8 cellular contexts compared by ENCODE assay signal in the genomic region with DNA sequence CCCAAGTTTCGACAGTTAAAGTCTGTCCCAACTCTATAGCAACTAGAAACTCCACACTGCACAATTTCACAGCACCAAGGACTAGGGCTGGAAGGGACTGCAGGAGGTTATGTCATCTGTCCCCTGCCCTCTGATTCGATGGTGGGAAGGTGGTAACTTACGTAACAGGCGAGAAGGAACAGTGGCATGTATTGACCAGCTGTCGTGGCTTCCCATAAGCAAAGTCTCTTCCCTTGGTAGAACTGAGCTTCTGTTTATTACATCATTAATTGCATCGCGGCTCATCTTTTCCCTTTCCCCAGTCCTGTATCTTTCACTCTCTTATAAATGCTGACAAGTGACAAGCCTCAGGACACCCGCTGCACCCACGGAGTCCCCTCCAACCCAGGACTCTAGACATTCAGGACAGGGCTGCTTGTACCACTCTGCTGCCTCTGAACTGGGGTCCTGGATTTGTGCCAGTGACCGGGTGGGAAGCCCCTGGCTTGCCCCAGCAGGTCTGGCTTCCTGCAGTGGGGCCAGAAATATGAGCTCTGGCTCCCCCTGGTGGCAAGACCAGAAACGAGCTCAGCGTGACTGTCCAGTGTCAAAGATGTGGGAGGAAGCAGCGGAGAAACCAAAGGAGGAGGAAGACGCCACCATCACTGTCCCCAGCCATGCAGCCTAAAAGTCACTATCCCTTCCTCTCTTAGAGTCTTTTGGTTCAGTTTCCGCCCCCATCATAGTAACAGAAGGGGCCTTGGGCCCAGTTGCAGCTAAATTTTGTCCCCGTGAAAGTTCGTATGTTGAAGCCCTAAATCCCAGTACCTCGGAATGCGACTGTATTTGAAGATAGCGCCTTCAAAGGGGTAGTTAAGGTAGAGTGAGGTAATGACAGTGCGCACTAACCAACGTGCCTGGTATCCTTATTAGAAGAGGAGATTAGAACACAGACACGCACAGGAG.
DNase-seq lines count a peak whose midpoint lies in the region; ATAC-seq and TF ChIP-seq lines count a peak whose summit lies in the region.

No MANE protein-coding gene starts in this region.

- WGBS in trophoblast cell (ENCODE audit: extremely low coverage, insufficient coverage, insufficient read length) = no CpG with 5 or more reads among the region's 23 CpGs

- no peaks in the 10 kb centered on the region for H3F3A ChIP-seq in PC-3 (ENCODE audit: low read length, unreplicated experiment)

- no TSS peak for BruUV-seq in PC-3 (replicated peaks; lab: Mats Ljungman, UMichigan)

- no peak overlapping the region for H3K4ac ChIP-seq in trophoblast cell (ENCODE audit: low read depth, low read length)

- H3K4me2 ChIP-seq in PC-3 (ENCODE audit: low read length) = no peak overlapping the region
- H3K4me2 ChIP-seq in trophoblast cell (ENCODE audit: low read length) = no peak overlapping the region

- POLR2A ChIA-PET in PC-3 (lab: Charles Lee; ENCODE audit: unreplicated experiment) = no interaction called here

- TF ChIP-seq CTCF in PC-3 (conservative IDR thresholded peaks at IDR 0.05; ENCODE audit: low read depth, low read length) = peak; percentile 77

- no peaks in the 10 kb centered on the region for H3K9me3 ChIP-seq in PC-3 (ENCODE audit: low read length)
- no peaks in the 10 kb centered on the region for H3K9me3 ChIP-seq in trophoblast cell (ENCODE audit: insufficient read depth, low read depth, low read length)

- H2AK5ac ChIP-seq in trophoblast cell (ENCODE audit: low read length) = no peak overlapping the region

- H3K9ac ChIP-seq in PC-3 (ENCODE audit: low read length) (no peak overlapping the region), trophoblast cell (ENCODE audit: low read length) (no peak overlapping the region)

- H2BK5ac ChIP-seq in trophoblast cell (ENCODE audit: low read depth, low read length, poor library complexity) = no peak overlapping the region

- H3K79me2 ChIP-seq in PC-3 (ENCODE audit: low read length) = no peaks in the 10 kb centered on the region
- no peaks in the 10 kb centered on the region for H3K79me2 ChIP-seq in trophoblast cell (ENCODE audit: control insufficient read depth, insufficient read depth, low read length, poor library complexity)

- H3K23ac ChIP-seq in trophoblast cell (ENCODE audit: low read length) = no peak overlapping the region

- H3K36me3 ChIP-seq in PC-3 (ENCODE audit: low read depth, low read length) = no peaks in the 10 kb centered on the region
- no peaks in the 10 kb centered on the region for H3K36me3 ChIP-seq in trophoblast cell (ENCODE audit: control insufficient read depth in 1 of 2, insufficient read depth in 2 of 2, low read length in 2 of 2)

- H4K8ac ChIP-seq in trophoblast cell (ENCODE audit: low read depth, low read length) = no peak overlapping the region

- DNase-seq in COLO668 (lab: John Stamatoyannopoulos, UW; ENCODE audit: unreplicated experiment) = peak; percentile 31
- peak; percentile 14 for DNase-seq in HCEC 1CT
- peak; percentile 54 for DNase-seq in PC-3
- peak; percentile 19 to 22 for DNase-seq in activated T-helper 1 cell treated with anti-CD3 and anti-CD28 coated beads, Interleukin-2, amount 50 U/mL, for 16 hours (ENCODE audit: low read depth in 1 of 2, low spot score in 1 of 2)
- DNase-seq in foreskin melanocyte = peak; percentile 19
- DNase-seq in trophoblast cell = peak; percentile 17 to 76

- H3K27ac ChIP-seq in PC-3 (ENCODE audit: low read length) (no peak overlapping the region), trophoblast cell (ENCODE audit: low read depth, low read length) (no peak overlapping the region)

- no peak overlapping the region for H3K18ac ChIP-seq in trophoblast cell (ENCODE audit: low read length)

- H3K4me1 ChIP-seq in PC-3 (ENCODE audit: insufficient read depth, low read length) (no peaks in the 10 kb centered on the region), trophoblast cell (ENCODE audit: control insufficient read depth in 1 of 2, insufficient read depth in 2 of 2, low read length in 2 of 2) (no peaks in the 10 kb centered on the region)

- intact Hi-C loops in PC-3 (cut with micrococcal nuclease) = no loop called here

- H4K12ac ChIP-seq in trophoblast cell (ENCODE audit: low read depth, low read length) = no peak overlapping the region

- ATAC-seq in PC-3 (peak; percentile 40; the same call in 1 of the 2 replicates), GM21381 (IDR thresholded peaks at IDR 0.05; ENCODE audit: unreplicated experiment) (no peak), HG02840 (IDR thresholded peaks at IDR 0.05; ENCODE audit: low FRiP score, unreplicated experiment) (no peak)

- CTCF ChIA-PET in PC-3 (lab: Charles Lee) = interaction anchor here (1.0 kb wide), 1 partner anchor 81 kb away, joined by 14 read pairs; no protein-coding TSS in a partner anchor

- H3K9me2 ChIP-seq in PC-3 (replicated peaks; ENCODE audit: low read length) = no peaks in the 10 kb centered on the region

- no peak overlapping the region for H2BK120ac ChIP-seq in trophoblast cell (ENCODE audit: insufficient read depth, low read length, poor library complexity)

- no peaks in the 10 kb centered on the region for H3K27me3 ChIP-seq in PC-3 (ENCODE audit: low read length)
- no peaks in the 10 kb centered on the region for H3K27me3 ChIP-seq in trophoblast cell (ENCODE audit: insufficient read depth, low read length)

- H3K4me3 ChIP-seq in PC-3 (ENCODE audit: low read length) = no peak overlapping the region
- H3K4me3 ChIP-seq in trophoblast cell (ENCODE audit: low read depth, low read length) = no peak overlapping the region

- H4K91ac ChIP-seq in trophoblast cell (ENCODE audit: low read depth, low read length) = no peak overlapping the region

- H2AFZ ChIP-seq in PC-3 (ENCODE audit: low read length) = no peak overlapping the region
- no peak overlapping the region for H2AFZ ChIP-seq in trophoblast cell (ENCODE audit: insufficient read depth, low read length, poor library complexity)

- no peak overlapping the region for H2BK12ac ChIP-seq in trophoblast cell (ENCODE audit: low read length)

- no peaks in the 10 kb centered on the region for H4K20me1 ChIP-seq in PC-3 (ENCODE audit: low read length)

- H3K79me1 ChIP-seq in trophoblast cell (ENCODE audit: low read length) = no peaks in the 10 kb centered on the region

- no peak overlapping the region for H3K14ac ChIP-seq in trophoblast cell (ENCODE audit: low read length)
